ENCODE assay signal across 9 cellular contexts in genomic region chrY:12309212-12309611, GRCh38.
DNase-seq lines count a peak whose midpoint lies in the region; ATAC-seq, FAIRE-seq and TF ChIP-seq lines count a peak whose summit lies in the region.
"Had no signal": no experiment of that assay in that cellular context is flagged by ENCODE, and none has a peak within 500 bp of the region (broad histone marks: within the 10 kb centered on the region; RNA-seq: fewer than 3 reads in every experiment).

No MANE protein-coding gene starts in this region.

- peaks cover 11% of the 10 kb centered on the region for H3K27me3 Mint-ChIP-seq in T-helper 17 cell
- H3K27me3 Mint-ChIP-seq in CD4-positive, alpha-beta memory T cell = peaks cover 3 to 4% of the 10 kb centered on the region in 2 donors

- no peaks in the 10 kb centered on the region for H3K9me3 ChIP-seq in T-helper 17 cell (ENCODE audit: control insufficient read depth, low read length, poor library complexity, severe bottlenecking)
- H3K9me3 ChIP-seq in liver (ENCODE audit: control insufficient read depth in 4 of 4, low read length in 3 of 4) = no peaks in the 10 kb centered on the region
- no peaks in the 10 kb centered on the region for H3K9me3 ChIP-seq in WERI-Rb-1 (ENCODE audit: severe bottlenecking)
- no peaks in the 10 kb centered on the region for H3K9me3 ChIP-seq in CD4-positive, alpha-beta memory T cell (ENCODE audit: control insufficient read depth in 1 of 2, low read length in 2 of 2)

- H3K4me1 Mint-ChIP-seq in T-helper 17 cell = no peaks in the 10 kb centered on the region
- H3K4me1 Mint-ChIP-seq in CD4-positive, alpha-beta memory T cell = no peaks in the 10 kb centered on the region

- FAIRE-seq in D721Med (lab: Jason Lieb, UNC) (no peak), GM12891 (lab: Jason Lieb, UNC) (no peak)

- TF ChIP-seq POLR2A in GM12891 (IDR thresholded peaks at IDR 0.05; ENCODE audit: low read depth, low read length) = no peak

- POLR2A ChIA-PET in CD4-positive, alpha-beta memory T cell (lab: Charles Lee; ENCODE audit: partially characterized antibody) = no interaction called here

- no peaks in the 10 kb centered on the region for H3K9me3 Mint-ChIP-seq in CD4-positive, alpha-beta memory T cell

- no peak overlapping the region for H3K4me3 Mint-ChIP-seq in T-helper 17 cell
- no peak overlapping the region for H3K4me3 Mint-ChIP-seq in CD4-positive, alpha-beta memory T cell

- 27% methylated on average over 10 of the region's 10 CpGs for WGBS in liver

- no peak overlapping the region for H3K4me3 ChIP-seq in liver (ENCODE audit: low read depth in 1 of 3, low read length in 3 of 3)
- H3K4me3 ChIP-seq in WERI-Rb-1 (ENCODE audit: low read depth, low read length) = no peak overlapping the region
- no peak overlapping the region for H3K4me3 ChIP-seq in CD4-positive, alpha-beta memory T cell (ENCODE audit: low read length in 2 of 2)

- CTCF ChIA-PET in CD4-positive, alpha-beta memory T cell (lab: Charles Lee; ENCODE audit: partially characterized antibody) = no interaction called here

- no peak for TF ChIP-seq RAD21 in liver (IDR thresholded peaks at IDR 0.05)

- DNase-seq in D721Med (ENCODE audit: insufficient read length, low spot score) = no peak
- DNase-seq in GM12891 (ENCODE audit: insufficient read length, low spot score) = no peak
- DNase-seq in T-helper 17 cell = no peak
- DNase-seq in WERI-Rb-1 = no peak
- DNase-seq in mesenteric fat pad (ENCODE audit: low spot score) = no peak
- DNase-seq in CD4-positive, alpha-beta memory T cell = no peak
- DNase-seq: activated gamma-delta T cell treated with Interleukin-2 at 50 U/mL for 16 hours, kidney glomerular epithelial cell had no signal

- no peak overlapping the region for H3K9ac ChIP-seq in liver (ENCODE audit: low read depth in 1 of 2, low read length in 2 of 2)

- H3K4me1 ChIP-seq in liver (ENCODE audit: control insufficient read depth in 4 of 4, insufficient read depth in 4 of 4, low read length in 3 of 4) = no peaks in the 10 kb centered on the region
- no peaks in the 10 kb centered on the region for H3K4me1 ChIP-seq in CD4-positive, alpha-beta memory T cell (ENCODE audit: insufficient read depth, low read length)

- H3K27ac ChIP-seq in liver (ENCODE audit: low read depth in 1 of 2, low read length in 2 of 2) (no peak overlapping the region), WERI-Rb-1 (no peak overlapping the region)
- H3K27ac ChIP-seq in CD4-positive, alpha-beta memory T cell (ENCODE audit: low read depth, low read length) = no peak overlapping the region

- H3K27me3 ChIP-seq in liver (ENCODE audit: control insufficient read depth in 4 of 4, insufficient read depth in 4 of 4, low read length in 3 of 4) (no peaks in the 10 kb centered on the region), WERI-Rb-1 (ENCODE audit: insufficient read depth, low read depth, severe bottlenecking) (no peaks in the 10 kb centered on the region)
- H3K27me3 ChIP-seq in CD4-positive, alpha-beta memory T cell (ENCODE audit: insufficient read depth, low read length) = no peaks in the 10 kb centered on the region

- H3K27ac Mint-ChIP-seq in T-helper 17 cell = peak overlapping the region; percentile 32
- H3K27ac Mint-ChIP-seq in CD4-positive, alpha-beta memory T cell = no peak overlapping the region

- ATAC-seq in T-helper 17 cell = no peak

- peak; percentile 18 for TF ChIP-seq CTCF in D721Med (IDR thresholded peaks at IDR 0.05; ENCODE audit: insufficient read depth, missing control alignments)
- TF ChIP-seq CTCF in liver (IDR thresholded peaks at IDR 0.05; ENCODE audit: low read depth, low read length, missing input control) = peak; percentile 15
- TF ChIP-seq CTCF in WERI-Rb-1 (IDR thresholded peaks at IDR 0.05; ENCODE audit: low read depth, low read length) = no peak

- H3K36me3 ChIP-seq in liver (ENCODE audit: control insufficient read depth in 4 of 4, insufficient read depth in 3 of 4, low read depth in 1 of 4, low read length in 3 of 4) (no peaks in the 10 kb centered on the region), WERI-Rb-1 (no peaks in the 10 kb centered on the region)
- H3K36me3 ChIP-seq in CD4-positive, alpha-beta memory T cell (ENCODE audit: insufficient read depth, low read length) = no peaks in the 10 kb centered on the region

- intact Hi-C loops in CD4-positive, alpha-beta memory T cell (cut with micrococcal nuclease) = no loop called here

- peaks cover 3% of the 10 kb centered on the region for H3K36me3 Mint-ChIP-seq in T-helper 17 cell (ENCODE audit: low read depth)
- no peaks in the 10 kb centered on the region for H3K36me3 Mint-ChIP-seq in CD4-positive, alpha-beta memory T cell

TF ChIP-seq in GM12891, 5 proteins besides CTCF, POLR2A, EP300 and RAD21:
- TF ChIP-seq POLR2AphosphoS5 (IDR thresholded peaks at IDR 0.05; ENCODE audit: low read depth, low read length) (no peak), PAX5 (IDR thresholded peaks at IDR 0.05; ENCODE audit: insufficient read depth, low read length, severe bottlenecking) (peak; percentile 82)

TF ChIP-seq in liver, 16 proteins besides CTCF, POLR2A, EP300 and RAD21:
- TF ChIP-seq SP1 (IDR thresholded peaks at IDR 0.05) (no peak), FOXA2 (IDR thresholded peaks at IDR 0.05) (no peak), HNF4A (conservative IDR thresholded peaks at IDR 0.05) (no peak), NR2F2 (IDR thresholded peaks at IDR 0.05) (no peak)
